In genomic region chr7:131071786-131072504, GRCh38 we compare ENCODE assay signal across 8 cellular contexts.
DNase-seq lines count a peak whose midpoint lies in the region; ATAC-seq and TF ChIP-seq lines count a peak whose summit lies in the region.

No MANE protein-coding gene starts in this region.

- ATAC-seq in activated CD8-positive, alpha-beta T cell treated with anti-CD3 and anti-CD28 coated beads for 36 hours = no peak
- ATAC-seq in heart right ventricle (peak; percentile 54 to 80 (median 74)), HG03439 (IDR thresholded peaks at IDR 0.05; ENCODE audit: unreplicated experiment) (no peak), GM19397 (IDR thresholded peaks at IDR 0.05; ENCODE audit: unreplicated experiment) (no peak)

- TF ChIP-seq CTCF in activated CD8-positive, alpha-beta T cell treated with anti-CD3 and anti-CD28 coated beads for 36 hours (IDR thresholded peaks at IDR 0.05) = peak; percentile 55
- TF ChIP-seq CTCF in heart right ventricle (IDR thresholded peaks at IDR 0.05) = peak in 8 of 9 donors; percentile 34 to 70 (median 52)

- peaks cover 0 to 35% (median 7%) of the 10 kb centered on the region in 9 donors for H3K36me3 ChIP-seq in heart right ventricle

- H3K27me3 ChIP-seq in heart right ventricle = no peaks in the 10 kb centered on the region

- no peaks in the 10 kb centered on the region for H3K9me3 Mint-ChIP-seq in activated CD8-positive, alpha-beta T cell treated with anti-CD3 and anti-CD28 coated beads for 36 hours

- intact Hi-C loops in activated CD8-positive, alpha-beta T cell treated with anti-CD3 and anti-CD28 coated beads for 36 hours (cut with micrococcal nuclease) = loop anchor here (10.0 kb wide), 1 partner anchor 253 kb away; the partner anchor contains the start of gene MKLN1
- intact Hi-C loops in heart right ventricle (cut with DNase I) = loop anchor here in 6 of 10 donors (2.0 to 10.0 kb wide), 6 partner anchors 35 to 353 kb away; no protein-coding TSS in a partner anchor

- H3K9me3 ChIP-seq in heart right ventricle = no peaks in the 10 kb centered on the region

- peaks cover 28% of the 10 kb centered on the region for H3K36me3 Mint-ChIP-seq in activated CD8-positive, alpha-beta T cell treated with anti-CD3 and anti-CD28 coated beads for 36 hours (ENCODE audit: low read depth)

- CTCF ChIA-PET in activated CD8-positive, alpha-beta T cell treated with anti-CD3 and anti-CD28 coated beads for 36 hours (lab: Charles Lee) = interaction anchor here (0.6 to 2.2 kb wide), 8 partner anchors 9 to 356 kb away, joined by 3 to 7 read pairs (median 3); no protein-coding TSS in a partner anchor

- H3K27ac Mint-ChIP-seq in activated CD8-positive, alpha-beta T cell treated with anti-CD3 and anti-CD28 coated beads for 36 hours = peak overlapping the region; percentile 83

- peaks cover 6 to 98% (median 74%) of the 10 kb centered on the region in 9 donors for H3K4me1 ChIP-seq in heart right ventricle

- H3K27me3 Mint-ChIP-seq in activated CD8-positive, alpha-beta T cell treated with anti-CD3 and anti-CD28 coated beads for 36 hours = no peaks in the 10 kb centered on the region

- DNase-seq in DMS114 treated with DMSO at 0.1 percent for 48 hours (lab: John Stamatoyannopoulos, UW; ENCODE audit: unreplicated experiment) = peak; percentile 50
- DNase-seq in M059J (ENCODE audit: low read depth) = peak; percentile 97
- DNase-seq in activated CD8-positive, alpha-beta T cell treated with anti-CD3 and anti-CD28 coated beads for 36 hours = peak; percentile 37
- peak in 1 of 2 donors; percentile 87 for DNase-seq in heart right ventricle
- DNase-seq in activated gamma-delta T cell (lab: John Stamatoyannopoulos, UW) = no peak

- peak overlapping the region; percentile 24 for H3K4me3 Mint-ChIP-seq in activated CD8-positive, alpha-beta T cell treated with anti-CD3 and anti-CD28 coated beads for 36 hours

- 34 to 43% methylated on average over 10 of the region's 10 CpGs for WGBS in heart right ventricle, 2 donors

- H3K27ac ChIP-seq in heart right ventricle (peak overlapping the region in 9 of 10 donors; percentile 59 to 84 (median 70)), skin epidermis (peak overlapping the region in 17 of 21 experiments; percentile 1 to 79 (median 58))

- POLR2A ChIA-PET in activated CD8-positive, alpha-beta T cell treated with anti-CD3 and anti-CD28 coated beads for 36 hours (lab: Charles Lee) = no interaction called here

- H3K4me1 Mint-ChIP-seq in activated CD8-positive, alpha-beta T cell treated with anti-CD3 and anti-CD28 coated beads for 36 hours (ENCODE audit: low read depth) = peaks cover 84% of the 10 kb centered on the region

- H3K4me3 ChIP-seq in heart right ventricle = peak overlapping the region in 7 of 10 donors; percentile 1 to 36 (median 31)
- peak overlapping the region in 2 of 7 experiments; percentile 5 to 6 for H3K4me3 ChIP-seq in skin epidermis

Comparison
In these comparisons a context has a peak if more than half of its experiments do, and no peak if none do; other contexts are left out.
1. ATAC-seq: peak in heart right ventricle (8 of 8); none in activated CD8-positive, alpha-beta T cell treated with anti-CD3 and anti-CD28 coated beads for 36 hours (single experiment), HG03439 (single experiment) and GM19397 (single experiment).